In genomic region chr7:29217112-29217511, GRCh38 we compare ENCODE assay signal across 22 cellular contexts.
"Had no signal": no experiment of that assay in that cellular context is flagged by ENCODE, and none has a peak within 500 bp of the region (broad histone marks: within the 10 kb centered on the region; RNA-seq: fewer than 3 reads in every experiment).

No MANE protein-coding gene starts in this region.

- H3K27ac ChIP-seq: colonic mucosa, epithelial cell of prostate, foreskin keratinocyte, psoas muscle, stomach had no signal

- DNase-seq: activated B cell treated with CpG ODN at 0.5 μM for 24 hours; activated CD4-positive, alpha-beta memory T cell treated with anti-CD3 and anti-CD28 coated beads, Interleukin-2, amount 10 ng/mL, durations not matched to agents 7 days and 5 days; activated CD4-positive, alpha-beta T cell treated with anti-CD3 and anti-CD28 coated beads for 4 hours; activated CD8-positive, alpha-beta memory T cell treated with anti-CD3 and anti-CD28 coated beads, Interleukin-2, amount 10 ng/mL, durations not matched to agents 7 days and 5 days; amygdala; colonic mucosa; endodermal cell; foreskin keratinocyte; hippocampal formation; kidney glomerular epithelial cell; psoas muscle; stimulated activated CD4-positive, alpha-beta T cell treated with anti-CD3 and anti-CD28 coated beads, Interleukin-4, amount 100 ng/mL, for 24 hours; stomach had no signal

- H3K9me3 ChIP-seq: colonic mucosa, psoas muscle had no signal

- H3K4me1 Mint-ChIP-seq: activated B cell treated with CpG ODN at 0.5 μM for 24 hours; activated CD4-positive, alpha-beta memory T cell treated with anti-CD3 and anti-CD28 coated beads, Interleukin-2, amount 10 ng/mL, durations not matched to agents 7 days and 5 days; activated CD8-positive, alpha-beta memory T cell treated with anti-CD3 and anti-CD28 coated beads, Interleukin-2, amount 10 ng/mL, durations not matched to agents 7 days and 5 days; neural crest cell; stimulated activated effector memory CD8-positive, alpha-beta T cell treated with anti-CD3 and anti-CD28 coated beads, Interleukin-12 subunit alpha, Interleukin-12 subunit beta, amount 100 ng/mL, for 72 hours had no signal

- H3K27me3 ChIP-seq: colonic mucosa, foreskin keratinocyte, stomach had no signal

- H3K4me3 Mint-ChIP-seq: activated B cell treated with CpG ODN at 0.5 μM for 24 hours; activated CD4-positive, alpha-beta memory T cell treated with anti-CD3 and anti-CD28 coated beads, Interleukin-2, amount 10 ng/mL, durations not matched to agents 7 days and 5 days; activated CD8-positive, alpha-beta memory T cell treated with anti-CD3 and anti-CD28 coated beads, Interleukin-2, amount 10 ng/mL, durations not matched to agents 7 days and 5 days; activated naive CD8-positive, alpha-beta T cell; endodermal cell; neural crest cell; stimulated activated effector memory CD8-positive, alpha-beta T cell treated with anti-CD3 and anti-CD28 coated beads, Interleukin-12 subunit alpha, Interleukin-12 subunit beta, amount 100 ng/mL, for 72 hours; T-helper 2 cell treated with Interferon-gamma antibody and Interleukin-4, amounts not matched to agents 5 μg/mL and 100 μg/mL, for 36 hours; type B pancreatic cell had no signal

- H3K4me3 ChIP-seq: colonic mucosa, lung, psoas muscle, stomach had no signal

- H3K9me3 Mint-ChIP-seq: activated CD4-positive, alpha-beta memory T cell treated with anti-CD3 and anti-CD28 coated beads, Interleukin-2, amount 10 ng/mL, durations not matched to agents 7 days and 5 days; stimulated activated effector memory CD8-positive, alpha-beta T cell treated with anti-CD3 and anti-CD28 coated beads, Interleukin-12 subunit alpha, Interleukin-12 subunit beta, amount 100 ng/mL, for 72 hours; T-helper 2 cell treated with Interferon-gamma antibody and Interleukin-4, amounts not matched to agents 5 μg/mL and 100 μg/mL, for 36 hours had no signal

- H3K4me1 ChIP-seq: colonic mucosa, foreskin keratinocyte had no signal

- H3K27ac Mint-ChIP-seq: activated B cell treated with CpG ODN at 0.5 μM for 24 hours; activated CD4-positive, alpha-beta memory T cell treated with anti-CD3 and anti-CD28 coated beads, Interleukin-2, amount 10 ng/mL, durations not matched to agents 7 days and 5 days; activated CD8-positive, alpha-beta memory T cell treated with anti-CD3 and anti-CD28 coated beads, Interleukin-2, amount 10 ng/mL, durations not matched to agents 7 days and 5 days; activated naive CD8-positive, alpha-beta T cell; endodermal cell; stimulated activated effector memory CD8-positive, alpha-beta T cell treated with anti-CD3 and anti-CD28 coated beads, Interleukin-12 subunit alpha, Interleukin-12 subunit beta, amount 100 ng/mL, for 72 hours; T-helper 2 cell treated with Interferon-gamma antibody and Interleukin-4, amounts not matched to agents 5 μg/mL and 100 μg/mL, for 36 hours; type B pancreatic cell had no signal

- ATAC-seq: activated CD8-positive, alpha-beta memory T cell treated with anti-CD3 and anti-CD28 coated beads, Interleukin-2, amount 10 ng/mL, durations not matched to agents 7 days and 5 days; foreskin keratinocyte; psoas muscle; sciatic nerve; stimulated activated effector memory CD8-positive, alpha-beta T cell treated with anti-CD3 and anti-CD28 coated beads, Interleukin-12 subunit alpha, Interleukin-12 subunit beta, amount 100 ng/mL, for 72 hours had no signal

- FAIRE-seq: TTC549 had no signal

- H3K27me3 Mint-ChIP-seq: activated CD8-positive, alpha-beta memory T cell treated with anti-CD3 and anti-CD28 coated beads, Interleukin-2, amount 10 ng/mL, durations not matched to agents 7 days and 5 days; type B pancreatic cell had no signal

- H3K36me3 ChIP-seq: colonic mucosa, stomach had no signal

- H3K36me3 Mint-ChIP-seq: activated CD8-positive, alpha-beta memory T cell treated with anti-CD3 and anti-CD28 coated beads, Interleukin-2, amount 10 ng/mL, durations not matched to agents 7 days and 5 days; activated naive CD8-positive, alpha-beta T cell; stimulated activated effector memory CD8-positive, alpha-beta T cell treated with anti-CD3 and anti-CD28 coated beads, Interleukin-12 subunit alpha, Interleukin-12 subunit beta, amount 100 ng/mL, for 72 hours had no signal
